In the genomic region with DNA sequence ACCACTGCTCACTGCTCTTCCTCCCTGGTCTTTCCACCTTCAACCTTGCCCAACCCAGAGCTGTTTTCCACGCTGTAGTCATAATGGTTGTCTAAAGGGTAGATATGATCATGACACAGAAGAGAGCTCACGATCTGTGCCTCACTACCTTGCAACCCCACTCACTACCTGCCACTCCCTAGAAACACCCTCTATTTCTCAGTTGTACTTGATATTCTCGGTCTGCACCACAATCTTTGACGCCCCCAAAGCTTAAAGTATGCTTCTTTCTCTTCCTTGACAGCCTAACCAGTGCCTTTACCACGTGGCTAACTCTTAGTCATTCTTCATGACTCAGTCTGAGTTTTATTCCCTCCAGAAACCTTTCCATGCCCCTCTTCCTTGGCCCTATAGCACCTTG, we compare ENCODE assay signal across 15 cellular contexts. TPM values are rescaled to one million over a fixed set of nuclear protein-coding genes. Genes with fewer than 3 reads are reported as not detected.
DNase-seq lines count a peak whose midpoint lies in the region; ATAC-seq and TF ChIP-seq lines count a peak whose summit lies in the region.
"Had no signal": no experiment of that assay in that cellular context is flagged by ENCODE, and none has a peak within 500 bp of the region (broad histone marks: within the 10 kb centered on the region; RNA-seq: fewer than 3 reads in every experiment).

No MANE protein-coding gene starts in this region.

- no peaks in the 10 kb centered on the region for H3K36me3 Mint-ChIP-seq in activated naive CD8-positive, alpha-beta T cell treated with anti-CD3 and anti-CD28 coated beads, Interleukin-2, amount 10 ng/mL, durations not matched to agents 7 days and 5 days

- no peaks in the 10 kb centered on the region for H3K36me3 ChIP-seq in upper lobe of right lung
- H3K36me3 ChIP-seq: colonic mucosa, heart right ventricle, right atrium auricular region had no signal

- peaks cover 11% of the 10 kb centered on the region for H3K4me1 ChIP-seq in upper lobe of right lung
- H3K4me1 ChIP-seq: Caco-2 had no signal

- no peak for TF ChIP-seq CTCF in upper lobe of right lung (IDR thresholded peaks at IDR 0.05)

- H3K27me3 ChIP-seq in upper lobe of right lung, result no peaks in the 10 kb centered on the region
- H3K27me3 ChIP-seq: colonic mucosa, heart right ventricle, right atrium auricular region had no signal

- POLR2A ChIA-PET in activated naive CD8-positive, alpha-beta T cell treated with anti-CD3 and anti-CD28 coated beads, Interleukin-2, amount 10 ng/mL, durations not matched to agents 7 days and 5 days (lab: Charles Lee), result no interaction called here

- DNase-seq in activated CD4-positive, CD25-positive, alpha-beta regulatory T cell treated with anti-CD3 and anti-CD28 coated beads, Interleukin-2, amount 50 U/mL, for 72 hours, result no peak
- DNase-seq in M059J (ENCODE audit: low read depth) (peak; percentile 10), putamen (ENCODE audit: low spot score) (peak; percentile 83), glomerular visceral epithelial cell (ENCODE audit: extremely low spot score) (no peak), upper lobe of right lung (no peak)
- DNase-seq in activated naive CD8-positive, alpha-beta T cell treated with anti-CD3 and anti-CD28 coated beads, Interleukin-2, amount 10 ng/mL, durations not matched to agents 7 days and 5 days, result no peak
- DNase-seq: Caco-2, colonic mucosa, heart right ventricle, left colon, NCI-H1436 treated with DMSO at 0.1 percent for 48 hours, NCI-H345 had no signal

- peaks cover 8% of the 10 kb centered on the region for H3K27me3 Mint-ChIP-seq in activated naive CD8-positive, alpha-beta T cell treated with anti-CD3 and anti-CD28 coated beads, Interleukin-2, amount 10 ng/mL, durations not matched to agents 7 days and 5 days

- H3K27ac Mint-ChIP-seq in activated naive CD8-positive, alpha-beta T cell treated with anti-CD3 and anti-CD28 coated beads, Interleukin-2, amount 10 ng/mL, durations not matched to agents 7 days and 5 days, result peak overlapping the region; percentile 1

- intact Hi-C loops in upper lobe of right lung (cut with DNase I), result no loop called here

- no peaks in the 10 kb centered on the region for H3K9me3 ChIP-seq in upper lobe of right lung
- H3K9me3 ChIP-seq: Caco-2, colonic mucosa, heart right ventricle, right atrium auricular region had no signal

- ATAC-seq in activated CD4-positive, CD25-positive, alpha-beta regulatory T cell treated with anti-CD3 and anti-CD28 coated beads, Interleukin-2, amount 50 U/mL, for 24 hours, result peak; percentile 59 to 63
- ATAC-seq in activated naive CD8-positive, alpha-beta T cell treated with anti-CD3 and anti-CD28 coated beads, Interleukin-2, amount 10 ng/mL, durations not matched to agents 7 days and 5 days (ENCODE audit: low read depth), result no peak
- ATAC-seq in GM21619 (IDR thresholded peaks at IDR 0.05; ENCODE audit: unreplicated experiment) (no peak), upper lobe of right lung (no peak)
- ATAC-seq: heart right ventricle, left colon had no signal

- H3K4me3 Mint-ChIP-seq in activated naive CD8-positive, alpha-beta T cell treated with anti-CD3 and anti-CD28 coated beads, Interleukin-2, amount 10 ng/mL, durations not matched to agents 7 days and 5 days, result peak overlapping the region; percentile 1

- no peaks in the 10 kb centered on the region for H3K9me3 Mint-ChIP-seq in activated naive CD8-positive, alpha-beta T cell treated with anti-CD3 and anti-CD28 coated beads, Interleukin-2, amount 10 ng/mL, durations not matched to agents 7 days and 5 days

- peaks cover 17% of the 10 kb centered on the region for H3K4me1 Mint-ChIP-seq in activated naive CD8-positive, alpha-beta T cell treated with anti-CD3 and anti-CD28 coated beads, Interleukin-2, amount 10 ng/mL, durations not matched to agents 7 days and 5 days

- no peak overlapping the region for H3K27ac ChIP-seq in upper lobe of right lung
- H3K27ac ChIP-seq: colonic mucosa, heart right ventricle, right atrium auricular region had no signal

- H3K4me3 ChIP-seq in upper lobe of right lung, result no peak overlapping the region
- H3K4me3 ChIP-seq: colonic mucosa, right atrium auricular region had no signal

RNA-seq across cellular contexts. Expression of a gene that starts 9.0 kb away (rescaled TPM):
- total RNA-seq in M059J (2014; rRNA removed; shearing (Covaris generic)), result not detected in 2 replicates
- under 1 TPM in 1 of 2 experiments, not detected in 1; 0.03 TPM for total RNA-seq in activated naive CD8-positive, alpha-beta T cell treated with anti-CD3 and anti-CD28 coated beads, Interleukin-2, amount 10 ng/mL, durations not matched to agents 7 days and 5 days
- 2.0 TPM for total RNA-seq in upper lobe of right lung
- total RNA-seq: Caco-2 had no signal

Comparison
In these comparisons a context has a peak if more than half of its experiments do, and no peak if none do; other contexts are left out.
1. ATAC-seq: peak in activated CD4-positive, CD25-positive, alpha-beta regulatory T cell treated with anti-CD3 and anti-CD28 coated beads, Interleukin-2, amount 50 U/mL, for 24 hours (2 of 2); none in activated naive CD8-positive, alpha-beta T cell treated with anti-CD3 and anti-CD28 coated beads, Interleukin-2, amount 10 ng/mL, durations not matched to agents 7 days and 5 days (single experiment), GM21619 (single experiment) and upper lobe of right lung (single experiment).
2. DNase-seq: peak in M059J (single experiment) and putamen (single experiment); none in activated CD4-positive, CD25-positive, alpha-beta regulatory T cell treated with anti-CD3 and anti-CD28 coated beads, Interleukin-2, amount 50 U/mL, for 72 hours (single experiment), activated naive CD8-positive, alpha-beta T cell treated with anti-CD3 and anti-CD28 coated beads, Interleukin-2, amount 10 ng/mL, durations not matched to agents 7 days and 5 days (single experiment), glomerular visceral epithelial cell (single experiment) and upper lobe of right lung (single experiment).